Comparison of ENCODE assay signal across 15 cellular contexts in genomic region chr6:11682525-11682924, GRCh38.
"Had no signal": no experiment of that assay in that cellular context is flagged by ENCODE, and none has a peak within 500 bp of the region (broad histone marks: within the 10 kb centered on the region; RNA-seq: fewer than 3 reads in every experiment).

No MANE protein-coding gene starts in this region.

- FAIRE-seq: pancreas had no signal

- DNase-seq: activated CD4-positive, alpha-beta T cell treated with anti-CD3 and anti-CD28 coated beads for 1 hour; activated CD4-positive, alpha-beta T cell treated with anti-CD3 and anti-CD28 coated beads, Interleukin-2, amount 50 U/mL, for 48 hours; activated naive CD4-positive, alpha-beta T cell treated with anti-CD3 and anti-CD28 coated beads for 36 hours; activated T-cell treated with anti-CD3 and anti-CD28 coated beads, Interleukin-2, amount 50 U/mL, for 1 hour; dorsolateral prefrontal cortex; foreskin keratinocyte; head of caudate nucleus; kidney glomerular epithelial cell; left ventricle myocardium superior; mucosa of descending colon; naive thymus-derived CD8-positive, alpha-beta T cell; pancreas; upper lobe of right lung had no signal

- H3K4me3 ChIP-seq: dorsolateral prefrontal cortex, mucosa of descending colon, pancreas, thoracic aorta, upper lobe of right lung had no signal

- H3K9me3 ChIP-seq: pancreas, upper lobe of right lung had no signal

- H3K36me3 ChIP-seq: pancreas, thoracic aorta, upper lobe of right lung had no signal

- H3K27ac ChIP-seq: dorsolateral prefrontal cortex, foreskin keratinocyte, pancreas, thoracic aorta, upper lobe of right lung had no signal

- H3K4me1 ChIP-seq: pancreas, upper lobe of right lung had no signal

- ATAC-seq: foreskin keratinocyte; left ventricle myocardium superior; mucosa of descending colon; naive thymus-derived CD8-positive, alpha-beta T cell; pancreas; stimulated activated effector memory CD8-positive, alpha-beta T cell treated with anti-CD3 and anti-CD28 coated beads, Interleukin-12 subunit alpha, Interleukin-12 subunit beta, amount 100 ng/mL, for 72 hours; upper lobe of right lung had no signal

- H3K27me3 ChIP-seq: dorsolateral prefrontal cortex, foreskin keratinocyte, pancreas, upper lobe of right lung had no signal
